28 cellular contexts compared by ENCODE assay signal in genomic region chr5:168943999-168944398, GRCh38.
DNase-seq lines count a peak whose midpoint lies in the region; ATAC-seq and TF ChIP-seq lines count a peak whose summit lies in the region.
"Had no signal": no experiment of that assay in that cellular context is flagged by ENCODE, and none has a peak within 500 bp of the region (broad histone marks: within the 10 kb centered on the region; RNA-seq: fewer than 3 reads in every experiment).

No MANE protein-coding gene starts in this region.

- H3K4me1 ChIP-seq in HAP-1 (peaks cover 60% of the 10 kb centered on the region), neural progenitor cell (peaks cover 6% of the 10 kb centered on the region), gastrocnemius medialis (no peaks in the 10 kb centered on the region)

- TF ChIP-seq CTCF in glutamatergic neuron (IDR thresholded peaks at IDR 0.05; ENCODE audit: partially characterized antibody, unreplicated experiment) (no peak), neural progenitor cell (IDR thresholded peaks at IDR 0.05) (no peak), gastrocnemius medialis (IDR thresholded peaks at IDR 0.05 in 4 of 5, conservative IDR thresholded peaks at IDR 0.05 in 1 of 5) (no peak)

- peaks cover 8% of the 10 kb centered on the region for H4K20me1 ChIP-seq in neural progenitor cell (ENCODE audit: low read depth)
- H4K20me1 ChIP-seq: BLaER1 had no signal

- H3K36me3 ChIP-seq in HAP-1 (replicated peaks): no peaks in the 10 kb centered on the region
- no peaks in the 10 kb centered on the region for H3K36me3 ChIP-seq in neural progenitor cell
- H3K36me3 ChIP-seq in gastrocnemius medialis: no peaks in the 10 kb centered on the region
- H3K36me3 ChIP-seq: BLaER1, upper lobe of left lung had no signal

- no peaks in the 10 kb centered on the region for H3K79me2 ChIP-seq in neural progenitor cell (ENCODE audit: low read depth)

- H3K9me3 ChIP-seq in HAP-1 (no peaks in the 10 kb centered on the region), neural progenitor cell (ENCODE audit: low read depth) (no peaks in the 10 kb centered on the region), gastrocnemius medialis (no peaks in the 10 kb centered on the region)
- H3K9me3 ChIP-seq: BLaER1, upper lobe of left lung had no signal

- peaks cover 26% of the 10 kb centered on the region for H3K4me1 Mint-ChIP-seq in glutamatergic neuron (ENCODE audit: low read depth, unreplicated experiment)
- H3K4me1 Mint-ChIP-seq in neural progenitor cell: peaks cover 27% of the 10 kb centered on the region
- H3K4me1 Mint-ChIP-seq in stimulated activated naive B cell treated with anti-CD40 and anti-IgM and Interleukin-4, amounts not matched to agents 10 μg/mL and 1 μg/mL and 100 μg/mL, for 72 hours: peaks cover 14 to 22% of the 10 kb centered on the region in 2 donors
- H3K4me1 Mint-ChIP-seq: activated T-helper 17 cell treated with anti-CD3 and anti-CD28 coated beads, Interleukin-2, amount 50 U/mL, for 72 hours; naive B cell had no signal

- H3K27ac ChIP-seq in neural progenitor cell (no peak overlapping the region), gastrocnemius medialis (no peak overlapping the region)
- H3K27ac ChIP-seq: BLaER1, epithelial cell of prostate, upper lobe of left lung, VCaP had no signal

- H3K36me3 Mint-ChIP-seq in glutamatergic neuron (ENCODE audit: unreplicated experiment) (no peaks in the 10 kb centered on the region), neural progenitor cell (no peaks in the 10 kb centered on the region)
- H3K36me3 Mint-ChIP-seq in stimulated activated naive B cell treated with anti-CD40 and anti-IgM and Interleukin-4, amounts not matched to agents 10 μg/mL and 1 μg/mL and 100 μg/mL, for 72 hours: no peaks in the 10 kb centered on the region
- H3K36me3 Mint-ChIP-seq: brain; naive B cell; stimulated activated memory B cell treated with anti-CD40 and anti-IgM and Interleukin-4, amounts not matched to agents 10 μg/mL and 1 μg/mL and 100 μg/mL, for 72 hours had no signal

- no peak for TF ChIP-seq POLR2A in gastrocnemius medialis (IDR thresholded peaks at IDR 0.05)

- no peak for ATAC-seq in gastrocnemius medialis
- ATAC-seq in GM18519 (IDR thresholded peaks at IDR 0.05; ENCODE audit: low FRiP score, unreplicated experiment): no peak
- ATAC-seq in stimulated activated naive B cell treated with anti-CD40 and anti-IgM and Interleukin-4, amounts not matched to agents 10 μg/mL and 1 μg/mL and 100 μg/mL, for 72 hours (replicated peaks): no peak
- ATAC-seq: activated T-helper 17 cell treated with anti-CD3 and anti-CD28 coated beads, Interleukin-2, amount 50 U/mL, for 72 hours; HCT116; Panc1; stimulated activated memory B cell treated with anti-CD40 and anti-IgM and Interleukin-4, amounts not matched to agents 10 μg/mL and 1 μg/mL and 100 μg/mL, for 72 hours had no signal

- in situ Hi-C loops in HAP-1 (cut with MboI; ENCODE audit: low sequenced_read_pairs) (loop anchor here (10.0 kb wide), 1 partner anchor 199 kb away; no protein-coding TSS in a partner anchor), gastrocnemius medialis (cut with MboI; ENCODE audit: low sequenced_read_pairs in 4 of 4) (no loop called here)

- no peak overlapping the region for H3K4me3 Mint-ChIP-seq in glutamatergic neuron (ENCODE audit: unreplicated experiment)
- H3K4me3 Mint-ChIP-seq in neural progenitor cell: no peak overlapping the region
- no peak overlapping the region for H3K4me3 Mint-ChIP-seq in stimulated activated naive B cell treated with anti-CD40 and anti-IgM and Interleukin-4, amounts not matched to agents 10 μg/mL and 1 μg/mL and 100 μg/mL, for 72 hours
- H3K4me3 Mint-ChIP-seq: activated T-helper 17 cell treated with anti-CD3 and anti-CD28 coated beads, Interleukin-2, amount 50 U/mL, for 72 hours; naive B cell; stimulated activated memory B cell treated with anti-CD40 and anti-IgM and Interleukin-4, amounts not matched to agents 10 μg/mL and 1 μg/mL and 100 μg/mL, for 72 hours had no signal

- intact Hi-C loops in gastrocnemius medialis (cut with DNase I; ENCODE audit: low total_unique reads): no loop called here

- H3K27ac Mint-ChIP-seq in glutamatergic neuron (ENCODE audit: unreplicated experiment): peak overlapping the region; percentile 45
- H3K27ac Mint-ChIP-seq in neural progenitor cell: peak overlapping the region; percentile 38
- H3K27ac Mint-ChIP-seq in stimulated activated naive B cell treated with anti-CD40 and anti-IgM and Interleukin-4, amounts not matched to agents 10 μg/mL and 1 μg/mL and 100 μg/mL, for 72 hours: no peak overlapping the region
- H3K27ac Mint-ChIP-seq: activated T-helper 17 cell treated with anti-CD3 and anti-CD28 coated beads, Interleukin-2, amount 50 U/mL, for 72 hours; stimulated activated memory B cell treated with anti-CD40 and anti-IgM and Interleukin-4, amounts not matched to agents 10 μg/mL and 1 μg/mL and 100 μg/mL, for 72 hours had no signal

- DNase-seq in HAP-1 (ENCODE audit: low spot score in 2 of 2) (peak; percentile 90 to 99), NCI-H69 (lab: John Stamatoyannopoulos, UW) (peak; percentile 51), glutamatergic neuron (no peak), neural progenitor cell (ENCODE audit: low spot score) (peak; percentile 85), gastrocnemius medialis (no peak), cerebellar cortex (ENCODE audit: low spot score) (no peak)
- no peak for DNase-seq in stimulated activated naive B cell treated with anti-CD40 and anti-IgM and Interleukin-4, amounts not matched to agents 10 μg/mL and 1 μg/mL and 100 μg/mL, for 72 hours
- DNase-seq: activated CD4-positive, alpha-beta T cell treated with anti-CD3 and anti-CD28 coated beads for 4 hours; activated naive CD4-positive, alpha-beta T cell treated with anti-CD3 and anti-CD28 coated beads, Interleukin-2, amount 50 U/mL, for 16 hours; Karpas-422; midbrain; naive B cell; NCI-H1436; NK-92 treated with Interleukin-12 subunit alpha and Interleukin-12 subunit beta, amount 100 ng/mL, for 24 hours; occipital lobe; SHP77 treated with DMSO at 0.1 percent for 48 hours; substantia nigra; T1000; upper lobe of left lung had no signal

- no peak overlapping the region for H2AFZ ChIP-seq in neural progenitor cell (replicated peaks)

- H3K27me3 ChIP-seq in HAP-1 (ENCODE audit: low read depth) (no peaks in the 10 kb centered on the region), neural progenitor cell (peaks cover 70% of the 10 kb centered on the region), gastrocnemius medialis (no peaks in the 10 kb centered on the region)
- H3K27me3 ChIP-seq: BLaER1, upper lobe of left lung had no signal

- peak overlapping the region; percentile 17 for H3K4me2 ChIP-seq in neural progenitor cell
- H3K4me2 ChIP-seq: BLaER1 had no signal

- H3K9me3 Mint-ChIP-seq in glutamatergic neuron (ENCODE audit: unreplicated experiment) (peaks cover 3% of the 10 kb centered on the region), neural progenitor cell (no peaks in the 10 kb centered on the region)
- no peaks in the 10 kb centered on the region for H3K9me3 Mint-ChIP-seq in stimulated activated naive B cell treated with anti-CD40 and anti-IgM and Interleukin-4, amounts not matched to agents 10 μg/mL and 1 μg/mL and 100 μg/mL, for 72 hours
- H3K9me3 Mint-ChIP-seq: activated T-helper 17 cell treated with anti-CD3 and anti-CD28 coated beads, Interleukin-2, amount 50 U/mL, for 72 hours; brain; naive B cell; stimulated activated memory B cell treated with anti-CD40 and anti-IgM and Interleukin-4, amounts not matched to agents 10 μg/mL and 1 μg/mL and 100 μg/mL, for 72 hours had no signal

- H3K4me3 ChIP-seq in HAP-1 (no peak overlapping the region), neural progenitor cell (no peak overlapping the region), gastrocnemius medialis (no peak overlapping the region)
- H3K4me3 ChIP-seq: BLaER1, upper lobe of left lung had no signal

- peaks cover 10% of the 10 kb centered on the region for H3F3A ChIP-seq in neural progenitor cell (ENCODE audit: low read depth)

- no peak overlapping the region for H3K9ac ChIP-seq in neural progenitor cell
- H3K9ac ChIP-seq: BLaER1 had no signal

- peaks cover 2% of the 10 kb centered on the region for H3K27me3 Mint-ChIP-seq in glutamatergic neuron (ENCODE audit: unreplicated experiment)
- H3K27me3 Mint-ChIP-seq in neural progenitor cell (ENCODE audit: insufficient read depth, low read depth): no peaks in the 10 kb centered on the region
- H3K27me3 Mint-ChIP-seq in stimulated activated naive B cell treated with anti-CD40 and anti-IgM and Interleukin-4, amounts not matched to agents 10 μg/mL and 1 μg/mL and 100 μg/mL, for 72 hours: peaks cover 5 to 8% of the 10 kb centered on the region in 2 donors
- H3K27me3 Mint-ChIP-seq: activated T-helper 17 cell treated with anti-CD3 and anti-CD28 coated beads, Interleukin-2, amount 50 U/mL, for 72 hours had no signal

Comparison
In these comparisons a context has a peak if more than half of its experiments do, and no peak if none do; other contexts are left out.
1. DNase-seq: peak in HAP-1 (2 of 2), NCI-H69 (single experiment) and neural progenitor cell (single experiment); none in glutamatergic neuron (single experiment), gastrocnemius medialis (0 of 2), stimulated activated naive B cell treated with anti-CD40 and anti-IgM and Interleukin-4, amounts not matched to agents 10 μg/mL and 1 μg/mL and 100 μg/mL, for 72 hours (single experiment) and cerebellar cortex (single experiment).